In genomic region chr5:110957934-110958333, GRCh38 we compare ENCODE assay signal across 28 cellular contexts.
DNase-seq lines count a peak whose midpoint lies in the region; ATAC-seq, FAIRE-seq and TF ChIP-seq lines count a peak whose summit lies in the region.
"Had no signal": no experiment of that assay in that cellular context is flagged by ENCODE, and none has a peak within 500 bp of the region (broad histone marks: within the 10 kb centered on the region; RNA-seq: fewer than 3 reads in every experiment).

No MANE protein-coding gene starts in this region.

- H3K36me3 ChIP-seq in HepG2 (replicated peaks in 1 of 2; ENCODE audit: control insufficient read depth in 1 of 2, insufficient read depth in 2 of 2, low read length in 2 of 2): no peaks in the 10 kb centered on the region
- no peaks in the 10 kb centered on the region for H3K36me3 ChIP-seq in right lobe of liver
- H3K36me3 ChIP-seq in astrocyte (ENCODE audit: insufficient read depth, low read length): no peaks in the 10 kb centered on the region
- H3K36me3 ChIP-seq: gastroesophageal sphincter, uterus had no signal

- H2AFZ ChIP-seq in HepG2 (ENCODE audit: low read length) (no peak overlapping the region), astrocyte (ENCODE audit: low read depth, low read length) (no peak overlapping the region)

- no peak overlapping the region for H3K27ac Mint-ChIP-seq in astrocyte (ENCODE audit: unreplicated experiment)
- H3K27ac Mint-ChIP-seq: activated CD4-positive, alpha-beta memory T cell treated with anti-CD3 and anti-CD28 coated beads for 36 hours; CD4-positive, CD25-positive, alpha-beta regulatory T cell; effector memory CD8-positive, alpha-beta T cell; natural killer cell treated with Interleukin-12 subunit alpha and Interleukin-12 subunit beta and Interleukin-15 and Interleukin-18, amount 100 ng/mL, for 72 hours; progenitor cell of endocrine pancreas had no signal

- H3K36me3 Mint-ChIP-seq in astrocyte (ENCODE audit: low read depth, unreplicated experiment): no peaks in the 10 kb centered on the region
- H3K36me3 Mint-ChIP-seq: activated CD4-positive, alpha-beta memory T cell treated with anti-CD3 and anti-CD28 coated beads for 36 hours; CD4-positive, CD25-positive, alpha-beta regulatory T cell; natural killer cell treated with Interleukin-12 subunit alpha and Interleukin-12 subunit beta and Interleukin-15 and Interleukin-18, amount 100 ng/mL, for 72 hours had no signal

- no peaks in the 10 kb centered on the region for H3K9me3 Mint-ChIP-seq in astrocyte (ENCODE audit: unreplicated experiment)

- H3K4me1 Mint-ChIP-seq in astrocyte (ENCODE audit: low read depth, unreplicated experiment): no peaks in the 10 kb centered on the region
- H3K4me1 Mint-ChIP-seq: CD4-positive, CD25-positive, alpha-beta regulatory T cell had no signal

- no peaks in the 10 kb centered on the region for H3K27me3 ChIP-seq in HepG2 (ENCODE audit: control insufficient read depth in 1 of 2, insufficient read depth in 2 of 2, low read length in 2 of 2)
- no peaks in the 10 kb centered on the region for H3K27me3 ChIP-seq in right lobe of liver
- no peaks in the 10 kb centered on the region for H3K27me3 ChIP-seq in astrocyte (ENCODE audit: insufficient read depth, low read length)
- H3K27me3 ChIP-seq: gastroesophageal sphincter, uterus had no signal

- POLR2A ChIA-PET in HepG2 (lab: Yijun Ruan, JAX): no interaction called here

- BruUV-seq in HepG2 (replicated peaks; lab: Mats Ljungman, UMichigan): no TSS peak

- TF ChIP-seq EP300 in HepG2 (IDR thresholded peaks at IDR 0.05; ENCODE audit: low read depth in 2 of 2, low read length in 2 of 2) (no peak), HepG2 (CRISPR knock-in tag; IDR thresholded peaks at IDR 0.05; ENCODE audit: borderline replicate concordance) (no peak)

- CTCF ChIA-PET in HepG2 (lab: Yijun Ruan, JAX; ENCODE audit: low intra/inter-chr PET ratio, low total read pairs): no interaction called here

- TF ChIP-seq POLR2A in HepG2 (IDR thresholded peaks at IDR 0.05; ENCODE audit: insufficient read depth in 1 of 2, low read depth in 2 of 2, low read length in 2 of 2): no peak
- no peak for TF ChIP-seq POLR2A in right lobe of liver (IDR thresholded peaks at IDR 0.05)

- no peak for ATAC-seq in HepG2
- ATAC-seq in right lobe of liver: no peak
- ATAC-seq: effector memory CD8-positive, alpha-beta T cell; gastroesophageal sphincter; natural killer cell treated with Interleukin-12 subunit alpha and Interleukin-12 subunit beta and Interleukin-15 and Interleukin-18, amount 100 ng/mL, for 72 hours; Right ventricle myocardium inferior had no signal

- no peak for DNase-seq in HepG2 (ENCODE audit: low spot score)
- DNase-seq in right lobe of liver: no peak
- DNase-seq in astrocyte (ENCODE audit: low read depth): peak; percentile 36
- DNase-seq in fibroblast of pulmonary artery (ENCODE audit: low read depth): peak; percentile 75
- no peak for DNase-seq in HuH-7.5 (ENCODE audit: low spot score)
- no peak for DNase-seq in NCI-H446 treated with DMSO at 0.1 percent for 48 hours (lab: John Stamatoyannopoulos, UW)
- DNase-seq in NOMO-1 treated with dmso at 0.1 percent for 144 hours (lab: John Stamatoyannopoulos, UW; ENCODE audit: unreplicated experiment): no peak
- no peak for DNase-seq in cortex of kidney (lab: John Stamatoyannopoulos, UW)
- DNase-seq: activated CD4-positive, alpha-beta memory T cell treated with anti-CD3 and anti-CD28 coated beads for 36 hours; activated gamma-delta T cell treated with Interleukin-2 at 50 U/mL for 16 hours; activated T-cell treated with anti-CD3 and anti-CD28 coated beads for 4 hours; CD4-positive, CD25-positive, alpha-beta regulatory T cell; cerebellar nuclear complex; effector memory CD8-positive, alpha-beta T cell; left cardiac atrium; NCI-H1048; NCI-H2029; small intestine; stimulated activated CD4-positive, alpha-beta T cell treated with anti-CD3 and anti-CD28 coated beads, Interleukin-4, amount 100 ng/mL, for 4 hours; T-helper 1 cell; uterus had no signal

- intact Hi-C loops in HepG2 (cut with micrococcal nuclease; ENCODE audit: unreplicated experiment) (no loop called here), right lobe of liver (cut with DNase I) (no loop called here)

- no peak overlapping the region for H3K4me3 Mint-ChIP-seq in astrocyte (ENCODE audit: unreplicated experiment)
- H3K4me3 Mint-ChIP-seq: activated CD4-positive, alpha-beta memory T cell treated with anti-CD3 and anti-CD28 coated beads for 36 hours; CD4-positive, CD25-positive, alpha-beta regulatory T cell; effector memory CD8-positive, alpha-beta T cell; natural killer cell treated with Interleukin-12 subunit alpha and Interleukin-12 subunit beta and Interleukin-15 and Interleukin-18, amount 100 ng/mL, for 72 hours had no signal

- H3K4me1 ChIP-seq in HepG2 (ENCODE audit: insufficient read depth, low read length) (no peaks in the 10 kb centered on the region), right lobe of liver (no peaks in the 10 kb centered on the region), astrocyte (ENCODE audit: insufficient read depth, low read length) (no peaks in the 10 kb centered on the region)
- H3K4me1 ChIP-seq: gastroesophageal sphincter, uterus had no signal

- H4K20me1 ChIP-seq in HepG2 (ENCODE audit: insufficient read depth, low read length) (no peaks in the 10 kb centered on the region), astrocyte (ENCODE audit: insufficient read depth, low read length) (no peaks in the 10 kb centered on the region)

- H3K27me3 Mint-ChIP-seq in astrocyte (ENCODE audit: low read depth, unreplicated experiment): no peaks in the 10 kb centered on the region
- H3K27me3 Mint-ChIP-seq: natural killer cell treated with Interleukin-12 subunit alpha and Interleukin-12 subunit beta and Interleukin-15 and Interleukin-18, amount 100 ng/mL, for 72 hours; progenitor cell of endocrine pancreas had no signal

- no peak for FAIRE-seq in HepG2 (lab: Jason Lieb, UNC)
- no peak for FAIRE-seq in astrocyte (lab: Jason Lieb, UNC)
- FAIRE-seq: A204.1, GM12892, H54, small intestine had no signal

- H3K4me3 ChIP-seq in HepG2 (replicated peaks in 1 of 3; ENCODE audit: insufficient read depth in 1 of 3, low read depth in 2 of 3, low read length in 3 of 3) (no peak overlapping the region), right lobe of liver (no peak overlapping the region), astrocyte (ENCODE audit: insufficient read depth, low read depth, low read length) (no peak overlapping the region), fibroblast of pulmonary artery (replicated peaks; ENCODE audit: low read depth, low read length) (no peak overlapping the region)
- H3K4me3 ChIP-seq: gastroesophageal sphincter, uterus had no signal

- H3K9me3 ChIP-seq in HepG2 (ENCODE audit: low read length): no peaks in the 10 kb centered on the region
- H3K9me3 ChIP-seq in right lobe of liver: no peaks in the 10 kb centered on the region
- no peaks in the 10 kb centered on the region for H3K9me3 ChIP-seq in astrocyte (ENCODE audit: insufficient read depth, low read depth, low read length)
- H3K9me3 ChIP-seq: gastroesophageal sphincter, uterus had no signal

- H3K4me2 ChIP-seq in HepG2 (ENCODE audit: low read depth, low read length) (no peak overlapping the region), astrocyte (ENCODE audit: low read length) (no peak overlapping the region)

- no peak for TF ChIP-seq RAD21 in HepG2 (CRISPR knock-in tag; IDR thresholded peaks at IDR 0.05)

- H3K27ac ChIP-seq in HepG2 (ENCODE audit: extremely low read length, insufficient read depth, low read length) (no peak overlapping the region), right lobe of liver (no peak overlapping the region), astrocyte (ENCODE audit: low read depth, low read length) (no peak overlapping the region)
- H3K27ac ChIP-seq: gastroesophageal sphincter, uterus had no signal

- H3K9ac ChIP-seq in HepG2 (ENCODE audit: insufficient read depth, low read depth, low read length): no peak overlapping the region
- no peak overlapping the region for H3K9ac ChIP-seq in astrocyte (ENCODE audit: low read length)

- H3K79me2 ChIP-seq in HepG2 (ENCODE audit: insufficient read depth, low read length) (no peaks in the 10 kb centered on the region), astrocyte (ENCODE audit: insufficient read depth, low read length) (no peaks in the 10 kb centered on the region)

- in situ Hi-C loops in HepG2 (cut with HindIII; ENCODE audit: extremely low pct_ligation_motif_present, low pct_unique_long_range_greater_than_20kb): no loop called here

- TF ChIP-seq CTCF in HepG2 (CRISPR knock-in tag; IDR thresholded peaks at IDR 0.05) (no peak), right lobe of liver (IDR thresholded peaks at IDR 0.05) (no peak), astrocyte (IDR thresholded peaks at IDR 0.05; ENCODE audit: insufficient read depth, low read depth, low read length) (no peak), fibroblast of pulmonary artery (IDR thresholded peaks at IDR 0.05; ENCODE audit: low read length, missing control alignments) (no peak)

- 0% methylated on average over 2 of the region's 2 CpGs for WGBS in HepG2 (ENCODE audit: low lambda C conversion rate)
- WGBS in right lobe of liver (ENCODE audit: insufficient coverage, low coverage, low lambda C conversion rate, missing lambda C conversion rate): 65% methylated on average over 2 of the region's 2 CpGs

TF ChIP-seq in HepG2, 621 proteins besides CTCF, POLR2A, EP300 and RAD21:
- TF ChIP-seq ATF7 (IDR thresholded peaks at IDR 0.05) (peak; percentile 34; the same call in 1 of the 2 replicates), ATF7 (CRISPR knock-in tag; IDR thresholded peaks at IDR 0.05) (no peak), EHMT2 (IDR thresholded peaks at IDR 0.05; ENCODE audit: borderline replicate concordance, low read depth, low read length) (no peak)

Comparison
In these comparisons a context has a peak if more than half of its experiments do, and no peak if none do; other contexts are left out.
1. DNase-seq: peak in astrocyte (single experiment) and fibroblast of pulmonary artery (single experiment); none in HepG2 (single experiment), right lobe of liver (0 of 3), HuH-7.5 (single experiment), NCI-H446 treated with DMSO at 0.1 percent for 48 hours (single experiment), NOMO-1 treated with dmso at 0.1 percent for 144 hours (single experiment) and cortex of kidney (single experiment).